In the genomic region with DNA sequence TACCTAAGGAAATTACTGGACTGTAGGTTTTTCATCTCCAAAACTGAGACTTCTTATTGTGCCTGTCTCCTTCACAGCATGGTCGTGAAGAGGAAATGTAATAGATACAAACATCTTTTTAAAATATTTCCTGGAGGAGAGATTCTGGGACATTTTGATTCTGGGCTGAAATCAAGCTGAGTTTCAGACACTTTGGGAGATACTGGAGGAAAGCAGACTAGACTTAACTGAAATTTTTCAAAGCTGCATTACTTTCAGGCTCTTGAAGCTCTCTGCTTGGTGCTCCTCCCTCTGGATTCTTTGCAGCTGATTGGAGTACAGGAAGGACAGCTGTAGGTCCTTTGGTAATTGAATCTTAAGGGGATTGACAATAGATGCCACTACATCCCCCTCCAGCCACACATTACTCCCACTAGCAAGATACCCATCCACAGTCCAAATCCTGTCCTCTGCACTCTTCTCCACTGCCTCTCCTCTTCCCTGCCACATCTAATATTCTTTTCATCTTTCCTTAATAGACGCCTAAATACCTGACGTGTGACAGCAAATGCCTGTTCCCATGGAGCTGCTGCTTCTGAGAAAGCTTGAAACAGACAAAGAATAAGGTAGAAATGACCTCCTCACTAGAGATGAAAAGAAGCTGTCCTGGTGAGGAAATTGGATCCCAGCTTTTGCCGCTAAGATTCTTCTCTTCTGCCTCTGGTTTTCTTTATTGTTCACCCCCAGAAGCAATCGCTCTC, we compare ENCODE assay signal across 2 cellular contexts.
TF ChIP-seq lines count a peak whose summit lies in the region.

No MANE protein-coding gene starts in this region.

TF ChIP-seq in WTC11, 78 proteins besides CTCF, POLR2A, EP300 and RAD21 (continued from another document):
- TF ChIP-seq, protein P1, sequence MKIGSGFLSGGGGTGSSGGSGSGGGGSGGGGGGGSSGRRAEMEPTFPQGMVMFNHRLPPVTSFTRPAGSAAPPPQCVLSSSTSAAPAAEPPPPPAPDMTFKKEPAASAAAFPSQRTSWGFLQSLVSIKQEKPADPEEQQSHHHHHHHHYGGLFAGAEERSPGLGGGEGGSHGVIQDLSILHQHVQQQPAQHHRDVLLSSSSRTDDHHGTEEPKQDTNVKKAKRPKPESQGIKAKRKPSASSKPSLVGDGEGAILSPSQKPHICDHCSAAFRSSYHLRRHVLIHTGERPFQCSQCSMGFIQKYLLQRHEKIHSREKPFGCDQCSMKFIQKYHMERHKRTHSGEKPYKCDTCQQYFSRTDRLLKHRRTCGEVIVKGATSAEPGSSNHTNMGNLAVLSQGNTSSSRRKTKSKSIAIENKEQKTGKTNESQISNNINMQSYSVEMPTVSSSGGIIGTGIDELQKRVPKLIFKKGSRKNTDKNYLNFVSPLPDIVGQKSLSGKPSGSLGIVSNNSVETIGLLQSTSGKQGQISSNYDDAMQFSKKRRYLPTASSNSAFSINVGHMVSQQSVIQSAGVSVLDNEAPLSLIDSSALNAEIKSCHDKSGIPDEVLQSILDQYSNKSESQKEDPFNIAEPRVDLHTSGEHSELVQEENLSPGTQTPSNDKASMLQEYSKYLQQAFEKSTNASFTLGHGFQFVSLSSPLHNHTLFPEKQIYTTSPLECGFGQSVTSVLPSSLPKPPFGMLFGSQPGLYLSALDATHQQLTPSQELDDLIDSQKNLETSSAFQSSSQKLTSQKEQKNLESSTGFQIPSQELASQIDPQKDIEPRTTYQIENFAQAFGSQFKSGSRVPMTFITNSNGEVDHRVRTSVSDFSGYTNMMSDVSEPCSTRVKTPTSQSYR (CRISPR knock-in tag; IDR thresholded peaks at IDR 0.05): no peak
- no peak for TF ChIP-seq OVOL2 (CRISPR knock-in tag; IDR thresholded peaks at IDR 0.05; ENCODE audit: borderline replicate concordance)
- TF ChIP-seq, protein P2, sequence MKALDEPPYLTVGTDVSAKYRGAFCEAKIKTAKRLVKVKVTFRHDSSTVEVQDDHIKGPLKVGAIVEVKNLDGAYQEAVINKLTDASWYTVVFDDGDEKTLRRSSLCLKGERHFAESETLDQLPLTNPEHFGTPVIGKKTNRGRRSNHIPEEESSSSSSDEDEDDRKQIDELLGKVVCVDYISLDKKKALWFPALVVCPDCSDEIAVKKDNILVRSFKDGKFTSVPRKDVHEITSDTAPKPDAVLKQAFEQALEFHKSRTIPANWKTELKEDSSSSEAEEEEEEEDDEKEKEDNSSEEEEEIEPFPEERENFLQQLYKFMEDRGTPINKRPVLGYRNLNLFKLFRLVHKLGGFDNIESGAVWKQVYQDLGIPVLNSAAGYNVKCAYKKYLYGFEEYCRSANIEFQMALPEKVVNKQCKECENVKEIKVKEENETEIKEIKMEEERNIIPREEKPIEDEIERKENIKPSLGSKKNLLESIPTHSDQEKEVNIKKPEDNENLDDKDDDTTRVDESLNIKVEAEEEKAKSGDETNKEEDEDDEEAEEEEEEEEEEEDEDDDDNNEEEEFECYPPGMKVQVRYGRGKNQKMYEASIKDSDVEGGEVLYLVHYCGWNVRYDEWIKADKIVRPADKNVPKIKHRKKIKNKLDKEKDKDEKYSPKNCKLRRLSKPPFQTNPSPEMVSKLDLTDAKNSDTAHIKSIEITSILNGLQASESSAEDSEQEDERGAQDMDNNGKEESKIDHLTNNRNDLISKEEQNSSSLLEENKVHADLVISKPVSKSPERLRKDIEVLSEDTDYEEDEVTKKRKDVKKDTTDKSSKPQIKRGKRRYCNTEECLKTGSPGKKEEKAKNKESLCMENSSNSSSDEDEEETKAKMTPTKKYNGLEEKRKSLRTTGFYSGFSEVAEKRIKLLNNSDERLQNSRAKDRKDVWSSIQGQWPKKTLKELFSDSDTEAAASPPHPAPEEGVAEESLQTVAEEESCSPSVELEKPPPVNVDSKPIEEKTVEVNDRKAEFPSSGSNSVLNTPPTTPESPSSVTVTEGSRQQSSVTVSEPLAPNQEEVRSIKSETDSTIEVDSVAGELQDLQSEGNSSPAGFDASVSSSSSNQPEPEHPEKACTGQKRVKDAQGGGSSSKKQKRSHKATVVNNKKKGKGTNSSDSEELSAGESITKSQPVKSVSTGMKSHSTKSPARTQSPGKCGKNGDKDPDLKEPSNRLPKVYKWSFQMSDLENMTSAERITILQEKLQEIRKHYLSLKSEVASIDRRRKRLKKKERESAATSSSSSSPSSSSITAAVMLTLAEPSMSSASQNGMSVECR (CRISPR knock-in tag; IDR thresholded peaks at IDR 0.05; ENCODE audit: borderline replicate concordance): no peak
- TF ChIP-seq, protein P3, sequence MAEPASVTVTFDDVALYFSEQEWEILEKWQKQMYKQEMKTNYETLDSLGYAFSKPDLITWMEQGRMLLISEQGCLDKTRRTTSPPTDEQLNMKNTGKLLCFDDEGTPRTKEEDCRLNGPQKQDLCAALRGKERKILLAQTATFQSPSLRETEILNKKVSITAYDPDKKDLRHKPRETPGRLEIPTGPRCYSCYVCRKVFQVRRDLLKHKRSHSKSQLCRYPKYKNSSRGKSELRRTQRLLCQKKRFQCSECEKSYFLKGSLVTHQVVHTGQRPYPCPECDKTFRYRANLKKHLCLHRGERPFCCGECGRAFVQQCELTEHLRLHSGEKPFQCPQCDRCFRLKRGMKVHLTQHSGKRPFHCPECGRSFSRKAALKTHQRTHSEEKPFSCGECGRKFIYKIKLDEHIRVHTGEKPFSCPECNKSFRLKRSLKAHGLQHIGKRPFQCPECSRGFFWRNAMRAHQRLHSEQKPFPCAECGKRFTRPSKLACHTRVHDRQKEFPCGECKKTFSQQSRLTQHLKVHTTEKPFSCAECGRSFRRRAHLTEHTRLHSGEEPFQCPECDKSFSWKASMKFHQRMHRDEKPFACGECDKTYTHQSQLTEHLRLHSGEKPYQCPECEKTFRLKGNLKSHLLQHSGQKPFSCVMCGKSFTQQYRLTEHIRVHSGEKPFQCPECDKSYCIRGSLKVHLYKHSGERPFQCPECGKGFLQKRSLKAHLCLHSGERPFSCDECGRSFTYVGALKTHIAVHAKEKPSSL (CRISPR knock-in tag; conservative IDR thresholded peaks at IDR 0.05): no peak
- TF ChIP-seq ETV6 (CRISPR knock-in tag; IDR thresholded peaks at IDR 0.05): no peak
- no peak for TF ChIP-seq IRF2 (CRISPR knock-in tag; IDR thresholded peaks at IDR 0.05; ENCODE audit: borderline replicate concordance, low read depth)
- no peak for TF ChIP-seq JUN (CRISPR knock-in tag; IDR thresholded peaks at IDR 0.05)

TF ChIP-seq in liver, 16 proteins besides CTCF, POLR2A, EP300 and RAD21 (continued from another document):
- TF ChIP-seq, protein P4, sequence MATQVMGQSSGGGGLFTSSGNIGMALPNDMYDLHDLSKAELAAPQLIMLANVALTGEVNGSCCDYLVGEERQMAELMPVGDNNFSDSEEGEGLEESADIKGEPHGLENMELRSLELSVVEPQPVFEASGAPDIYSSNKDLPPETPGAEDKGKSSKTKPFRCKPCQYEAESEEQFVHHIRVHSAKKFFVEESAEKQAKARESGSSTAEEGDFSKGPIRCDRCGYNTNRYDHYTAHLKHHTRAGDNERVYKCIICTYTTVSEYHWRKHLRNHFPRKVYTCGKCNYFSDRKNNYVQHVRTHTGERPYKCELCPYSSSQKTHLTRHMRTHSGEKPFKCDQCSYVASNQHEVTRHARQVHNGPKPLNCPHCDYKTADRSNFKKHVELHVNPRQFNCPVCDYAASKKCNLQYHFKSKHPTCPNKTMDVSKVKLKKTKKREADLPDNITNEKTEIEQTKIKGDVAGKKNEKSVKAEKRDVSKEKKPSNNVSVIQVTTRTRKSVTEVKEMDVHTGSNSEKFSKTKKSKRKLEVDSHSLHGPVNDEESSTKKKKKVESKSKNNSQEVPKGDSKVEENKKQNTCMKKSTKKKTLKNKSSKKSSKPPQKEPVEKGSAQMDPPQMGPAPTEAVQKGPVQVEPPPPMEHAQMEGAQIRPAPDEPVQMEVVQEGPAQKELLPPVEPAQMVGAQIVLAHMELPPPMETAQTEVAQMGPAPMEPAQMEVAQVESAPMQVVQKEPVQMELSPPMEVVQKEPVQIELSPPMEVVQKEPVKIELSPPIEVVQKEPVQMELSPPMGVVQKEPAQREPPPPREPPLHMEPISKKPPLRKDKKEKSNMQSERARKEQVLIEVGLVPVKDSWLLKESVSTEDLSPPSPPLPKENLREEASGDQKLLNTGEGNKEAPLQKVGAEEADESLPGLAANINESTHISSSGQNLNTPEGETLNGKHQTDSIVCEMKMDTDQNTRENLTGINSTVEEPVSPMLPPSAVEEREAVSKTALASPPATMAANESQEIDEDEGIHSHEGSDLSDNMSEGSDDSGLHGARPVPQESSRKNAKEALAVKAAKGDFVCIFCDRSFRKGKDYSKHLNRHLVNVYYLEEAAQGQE (IDR thresholded peaks at IDR 0.05): no peak
- TF ChIP-seq HNF4A (conservative IDR thresholded peaks at IDR 0.05) (no peak), TAF1 (conservative IDR thresholded peaks at IDR 0.05) (no peak), RXRA (IDR thresholded peaks at IDR 0.05) (no peak), GABPA (IDR thresholded peaks at IDR 0.05 in 1 of 2, conservative IDR thresholded peaks at IDR 0.05 in 1 of 2) (no peak), HNF4G (IDR thresholded peaks at IDR 0.05) (no peak), FOXA2 (IDR thresholded peaks at IDR 0.05) (no peak), YY1 (IDR thresholded peaks at IDR 0.05) (no peak), SP1 (IDR thresholded peaks at IDR 0.05) (no peak), JUND (IDR thresholded peaks at IDR 0.05) (no peak), FOXA1 (IDR thresholded peaks at IDR 0.05) (no peak)
- TF ChIP-seq, protein P5, sequence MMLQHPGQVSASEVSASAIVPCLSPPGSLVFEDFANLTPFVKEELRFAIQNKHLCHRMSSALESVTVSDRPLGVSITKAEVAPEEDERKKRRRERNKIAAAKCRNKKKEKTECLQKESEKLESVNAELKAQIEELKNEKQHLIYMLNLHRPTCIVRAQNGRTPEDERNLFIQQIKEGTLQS (IDR thresholded peaks at IDR 0.05): no peak
- TF ChIP-seq, protein P6, sequence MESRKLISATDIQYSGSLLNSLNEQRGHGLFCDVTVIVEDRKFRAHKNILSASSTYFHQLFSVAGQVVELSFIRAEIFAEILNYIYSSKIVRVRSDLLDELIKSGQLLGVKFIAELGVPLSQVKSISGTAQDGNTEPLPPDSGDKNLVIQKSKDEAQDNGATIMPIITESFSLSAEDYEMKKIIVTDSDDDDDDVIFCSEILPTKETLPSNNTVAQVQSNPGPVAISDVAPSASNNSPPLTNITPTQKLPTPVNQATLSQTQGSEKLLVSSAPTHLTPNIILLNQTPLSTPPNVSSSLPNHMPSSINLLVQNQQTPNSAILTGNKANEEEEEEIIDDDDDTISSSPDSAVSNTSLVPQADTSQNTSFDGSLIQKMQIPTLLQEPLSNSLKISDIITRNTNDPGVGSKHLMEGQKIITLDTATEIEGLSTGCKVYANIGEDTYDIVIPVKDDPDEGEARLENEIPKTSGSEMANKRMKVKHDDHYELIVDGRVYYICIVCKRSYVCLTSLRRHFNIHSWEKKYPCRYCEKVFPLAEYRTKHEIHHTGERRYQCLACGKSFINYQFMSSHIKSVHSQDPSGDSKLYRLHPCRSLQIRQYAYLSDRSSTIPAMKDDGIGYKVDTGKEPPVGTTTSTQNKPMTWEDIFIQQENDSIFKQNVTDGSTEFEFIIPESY (IDR thresholded peaks at IDR 0.05): no peak
